15 cellular contexts compared by ENCODE assay signal in the genomic region with DNA sequence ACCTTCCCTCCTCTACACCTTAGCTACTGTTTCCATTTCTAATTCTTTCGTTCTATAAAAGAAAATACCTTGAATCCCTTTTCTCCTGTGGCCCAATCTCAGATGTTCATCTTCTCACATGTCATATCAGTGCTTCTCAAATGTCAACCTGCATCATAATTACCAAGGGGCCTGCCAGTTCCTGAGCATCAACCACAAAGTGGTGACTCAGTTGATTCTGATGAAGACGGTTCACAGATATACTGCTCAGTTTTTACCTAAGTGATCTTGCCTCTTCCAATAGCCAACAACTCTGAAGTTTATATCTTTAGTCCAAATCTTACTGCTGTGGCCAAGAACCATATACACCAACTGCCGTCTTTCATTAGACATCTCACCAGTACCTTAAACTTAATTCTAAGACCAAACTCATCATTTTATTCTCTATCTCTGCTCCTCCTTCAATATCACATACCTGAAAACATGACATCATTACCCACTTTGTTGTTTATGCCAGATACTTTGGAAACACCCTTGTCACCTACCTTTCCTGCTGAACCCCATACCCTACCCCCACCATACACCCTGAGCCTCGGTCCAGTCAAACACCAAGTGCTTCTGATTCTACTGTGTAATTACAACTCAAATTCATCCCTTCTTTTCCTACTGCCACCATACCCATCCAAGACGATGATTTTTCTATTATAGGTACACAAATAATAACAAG.
DNase-seq lines count a peak whose midpoint lies in the region; ATAC-seq and TF ChIP-seq lines count a peak whose summit lies in the region.
"Had no signal": no experiment of that assay in that cellular context is flagged by ENCODE, and none has a peak within 500 bp of the region (broad histone marks: within the 10 kb centered on the region; RNA-seq: fewer than 3 reads in every experiment).

No MANE protein-coding gene starts in this region.

- H3K36me3 Mint-ChIP-seq in MCF 10A (ENCODE audit: insufficient read depth, unreplicated experiment) (peaks cover 16% of the 10 kb centered on the region), T-cell (peaks cover 38% of the 10 kb centered on the region)
- peaks cover 5% of the 10 kb centered on the region for H3K36me3 Mint-ChIP-seq in stimulated activated effector memory CD8-positive, alpha-beta T cell treated with anti-CD3 and anti-CD28 coated beads, Interleukin-12 subunit alpha, Interleukin-12 subunit beta, amount 100 ng/mL, for 72 hours

- CTCF ChIA-PET in MCF 10A (lab: Yijun Ruan, JAX) = interaction anchor here (0.9 kb wide), 1 partner anchor 50 kb away, joined by 3 read pairs; no protein-coding TSS in a partner anchor
- CTCF ChIA-PET in T-cell (lab: Charles Lee) = no interaction called here

- H3K27ac Mint-ChIP-seq in MCF 10A (ENCODE audit: low read depth, unreplicated experiment) (peak overlapping the region; percentile 2), T-cell (peak overlapping the region in 1 of 2 donors; percentile 8)
- peak overlapping the region; percentile 93 for H3K27ac Mint-ChIP-seq in stimulated activated effector memory CD8-positive, alpha-beta T cell treated with anti-CD3 and anti-CD28 coated beads, Interleukin-12 subunit alpha, Interleukin-12 subunit beta, amount 100 ng/mL, for 72 hours

- H3K9me3 Mint-ChIP-seq in MCF 10A (ENCODE audit: unreplicated experiment) (peaks cover 6% of the 10 kb centered on the region), T-cell (peaks cover 2 to 4% (median 3%) of the 10 kb centered on the region in 3 donors)
- peaks cover 2% of the 10 kb centered on the region for H3K9me3 Mint-ChIP-seq in stimulated activated effector memory CD8-positive, alpha-beta T cell treated with anti-CD3 and anti-CD28 coated beads, Interleukin-12 subunit alpha, Interleukin-12 subunit beta, amount 100 ng/mL, for 72 hours

- no TSS peak for BruUV-seq in MCF 10A (replicated peaks; lab: Mats Ljungman, UMichigan)

- WGBS in stomach, 5 donors = 88 to 96% (median 92%) methylated on average over 5 of the region's 5 CpGs

- TF ChIP-seq POLR2A in breast epithelium (IDR thresholded peaks at IDR 0.05) = no peak
- TF ChIP-seq POLR2A in stomach (IDR thresholded peaks at IDR 0.05) = no peak

- H3K4me1 ChIP-seq in breast epithelium (no peaks in the 10 kb centered on the region), stomach (no peaks in the 10 kb centered on the region)

- no peaks in the 10 kb centered on the region for H3K36me3 ChIP-seq in breast epithelium
- peaks cover 0 to 8% (median 0%) of the 10 kb centered on the region in 4 donors for H3K36me3 ChIP-seq in stomach
- H3K36me3 ChIP-seq: MG63 had no signal

- no peak for TF ChIP-seq EP300 in stomach (IDR thresholded peaks at IDR 0.05)

- no peaks in the 10 kb centered on the region for H3K27me3 ChIP-seq in breast epithelium
- no peaks in the 10 kb centered on the region for H3K27me3 ChIP-seq in stomach
- H3K27me3 ChIP-seq: dorsolateral prefrontal cortex, MG63 had no signal

- ATAC-seq in T-cell (replicated peaks in 1 of 4) (peak in 3 of 4 experiments; percentile 54 to 63 (median 59)), GM21390 (IDR thresholded peaks at IDR 0.05; ENCODE audit: unreplicated experiment) (no peak)
- peak; percentile 99 for ATAC-seq in stimulated activated effector memory CD8-positive, alpha-beta T cell treated with anti-CD3 and anti-CD28 coated beads, Interleukin-12 subunit alpha, Interleukin-12 subunit beta, amount 100 ng/mL, for 72 hours

- no peak for DNase-seq in MCF 10A (ENCODE audit: unreplicated experiment)
- no peak for DNase-seq in breast epithelium (ENCODE audit: low spot score in 2 of 2)
- no peak for DNase-seq in T-cell
- peak; percentile 11 for DNase-seq in amniotic epithelial cell (ENCODE audit: low read depth)
- DNase-seq in stimulated activated effector memory CD8-positive, alpha-beta T cell treated with anti-CD3 and anti-CD28 coated beads, Interleukin-12 subunit alpha, Interleukin-12 subunit beta, amount 100 ng/mL, for 72 hours (ENCODE audit: low spot score in 2 of 2) = no peak
- DNase-seq in stomach = no peak
- DNase-seq in GF-D8 (lab: John Stamatoyannopoulos, UW) = no peak
- DNase-seq: DMS79 treated with DMSO at 0.1 percent for 48 hours, dorsolateral prefrontal cortex, MG63, midbrain, substantia nigra had no signal

- TF ChIP-seq CTCF in MCF 10A (IDR thresholded peaks at IDR 0.05; ENCODE audit: unreplicated experiment) (no peak), breast epithelium (IDR thresholded peaks at IDR 0.05) (no peak), stomach (IDR thresholded peaks at IDR 0.05) (no peak)

- POLR2A ChIA-PET in MCF 10A (lab: Yijun Ruan, JAX) = interaction anchor here (1.4 kb wide), 1 partner anchor 17 kb away, joined by 3 read pairs; no protein-coding TSS in a partner anchor
- POLR2A ChIA-PET in T-cell (lab: Charles Lee) = no interaction called here

- H3K4me1 Mint-ChIP-seq in MCF 10A (ENCODE audit: insufficient read depth, unreplicated experiment) (peaks cover 10% of the 10 kb centered on the region), T-cell (peaks cover 20 to 35% (median 25%) of the 10 kb centered on the region in 3 donors)
- H3K4me1 Mint-ChIP-seq in stimulated activated effector memory CD8-positive, alpha-beta T cell treated with anti-CD3 and anti-CD28 coated beads, Interleukin-12 subunit alpha, Interleukin-12 subunit beta, amount 100 ng/mL, for 72 hours = peaks cover 47% of the 10 kb centered on the region

- H3K27ac ChIP-seq in breast epithelium (no peak overlapping the region), stomach (no peak overlapping the region)
- H3K27ac ChIP-seq: dorsolateral prefrontal cortex, HL-60, parathyroid adenoma had no signal

- H3K4me3 Mint-ChIP-seq in MCF 10A (ENCODE audit: unreplicated experiment) (no peak overlapping the region), T-cell (no peak overlapping the region)
- H3K4me3 Mint-ChIP-seq in stimulated activated effector memory CD8-positive, alpha-beta T cell treated with anti-CD3 and anti-CD28 coated beads, Interleukin-12 subunit alpha, Interleukin-12 subunit beta, amount 100 ng/mL, for 72 hours = peak overlapping the region; percentile 55

- H3K4me3 ChIP-seq in breast epithelium (no peak overlapping the region), stomach (no peak overlapping the region)
- H3K4me3 ChIP-seq: dorsolateral prefrontal cortex, MG63 had no signal

- H3K27me3 Mint-ChIP-seq in MCF 10A (ENCODE audit: insufficient read depth, unreplicated experiment) (no peaks in the 10 kb centered on the region), T-cell (no peaks in the 10 kb centered on the region)

- intact Hi-C loops in MCF 10A (cut with micrococcal nuclease) = no loop called here
- intact Hi-C loops in breast epithelium (cut with DNase I; ENCODE audit: low total_unique reads) = no loop called here
- intact Hi-C loops in stomach (cut with DNase I; ENCODE audit: low total_unique reads) = no loop called here

- H3K9me3 ChIP-seq in breast epithelium = no peaks in the 10 kb centered on the region
- no peaks in the 10 kb centered on the region for H3K9me3 ChIP-seq in stomach
- H3K9me3 ChIP-seq: MG63 had no signal
